In the genomic region with DNA sequence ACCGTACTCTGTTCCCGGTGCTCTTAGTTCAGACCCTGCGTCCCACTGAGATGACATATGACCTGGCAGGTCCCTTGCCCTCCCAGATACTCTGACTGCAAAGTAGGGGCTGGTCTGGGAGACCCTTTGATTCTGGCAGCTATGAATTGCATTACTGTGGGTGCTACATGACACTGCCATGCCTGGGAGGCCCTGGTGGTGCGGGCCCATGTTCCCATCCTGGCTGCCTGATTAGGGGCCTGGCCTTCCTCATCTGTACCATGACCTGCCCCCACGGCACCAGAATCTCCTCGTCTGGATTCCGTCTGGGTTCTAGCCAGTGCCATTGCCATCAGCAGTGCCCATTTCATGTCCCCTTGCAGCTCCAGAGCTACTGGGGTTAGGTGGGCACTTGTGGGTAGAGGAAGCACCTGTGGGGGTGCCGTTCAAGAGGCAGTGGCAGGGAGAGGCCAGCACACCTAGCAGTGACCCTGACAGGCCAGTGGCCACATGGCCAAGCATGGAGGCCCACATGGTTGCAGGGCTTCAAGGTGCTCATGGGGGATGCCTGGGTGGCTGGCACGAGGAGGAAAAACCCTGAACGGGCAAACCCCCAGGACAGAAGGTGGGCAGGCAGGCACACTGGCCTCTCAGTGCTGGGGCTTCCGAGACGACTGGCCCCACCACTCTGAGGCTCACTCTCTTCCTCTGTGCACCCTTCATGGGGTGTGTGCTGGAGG, we compare ENCODE assay signal across 1 cellular context.
A peak's percentile ranks its signal among the peaks of the same experiment; 100 is the strongest.
TF ChIP-seq lines count a peak whose summit lies in the region.

No MANE protein-coding gene starts in this region.

TF ChIP-seq in K562, 482 proteins besides CTCF, POLR2A, EP300 and RAD21:
- TF ChIP-seq POLR2G (IDR thresholded peaks at IDR 0.05; ENCODE audit: low read depth, low read length) (0 out of 2 replicates have a peak, but pooled peaks have one; percentile 15), KLF10 (CRISPR knock-in tag; IDR thresholded peaks at IDR 0.05) (no peak)
